In the genomic region with DNA sequence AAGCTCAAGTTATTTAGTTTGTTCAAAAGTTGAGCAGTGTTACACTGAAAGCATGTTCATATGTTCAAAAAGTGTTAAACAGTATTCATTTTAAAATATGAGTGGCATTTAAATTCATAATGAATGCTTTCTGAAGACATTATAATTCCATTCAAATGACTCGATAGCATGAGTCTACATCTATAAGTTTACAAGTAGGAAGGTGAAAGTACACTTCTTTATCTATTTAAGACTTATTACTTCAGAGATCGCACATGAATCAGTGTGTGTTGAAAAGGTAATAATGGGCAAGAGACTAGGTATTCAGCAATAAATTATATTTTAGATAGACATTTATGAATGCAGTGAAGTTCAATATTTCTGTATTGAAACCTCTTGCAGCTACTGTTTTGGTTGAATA, we compare ENCODE assay signal across 6 cellular contexts.
"Had no signal": no experiment of that assay in that cellular context is flagged by ENCODE, and none has a peak within 500 bp of the region (broad histone marks: within the 10 kb centered on the region; RNA-seq: fewer than 3 reads in every experiment).

No MANE protein-coding gene starts in this region.

- H3K4me3 ChIP-seq: GM23338, K562 had no signal

- ATAC-seq: GM23338, HepG2, K562 had no signal

- H3K4me2 ChIP-seq: GM23338 had no signal

- H2AFZ ChIP-seq: GM23338 had no signal

- DNase-seq: H9, HCEC 1CT, KG1 had no signal
